In the genomic region with DNA sequence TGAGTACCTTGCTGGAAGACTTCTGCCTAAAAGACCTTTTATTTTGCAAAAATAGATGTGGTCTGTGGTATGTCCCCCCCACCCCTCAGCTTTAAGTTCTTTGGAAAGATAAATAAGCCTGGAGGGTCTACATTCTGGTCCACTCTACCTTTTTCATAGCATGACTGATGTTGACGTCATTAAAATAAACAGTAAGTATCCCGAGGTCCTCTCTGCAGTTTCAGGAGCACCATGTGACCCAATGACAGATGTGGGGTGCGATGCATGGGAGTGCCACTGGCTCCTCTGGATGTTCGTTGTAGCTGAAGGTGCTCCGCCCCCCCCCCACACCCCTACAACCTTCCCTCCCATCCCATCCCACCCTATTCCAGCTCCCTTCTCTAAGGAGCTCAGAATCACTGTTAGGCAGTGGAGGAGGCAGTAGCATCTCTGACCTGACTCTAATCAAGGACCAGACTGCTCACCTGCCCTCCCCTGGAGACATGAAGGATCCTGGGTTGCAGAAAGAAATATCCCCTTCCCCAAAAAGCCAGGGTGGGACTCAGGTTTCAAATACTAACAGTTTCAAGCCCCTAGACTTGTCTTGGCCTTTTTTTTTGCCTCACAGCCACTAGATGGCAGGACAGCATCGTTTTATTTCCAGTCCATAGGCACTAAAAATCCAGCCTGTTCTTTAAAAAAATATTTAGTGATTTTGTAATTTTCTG, we compare ENCODE assay signal across 1 cellular context.
TF ChIP-seq lines count a peak whose summit lies in the region.

No MANE protein-coding gene starts in this region.

TF ChIP-seq in GM12878, 131 proteins besides CTCF, POLR2A, EP300 and RAD21:
- no peak for TF ChIP-seq MXI1 (IDR thresholded peaks at IDR 0.05; ENCODE audit: low read depth, low read length)
- no peak for TF ChIP-seq BCL11A (IDR thresholded peaks at IDR 0.05; ENCODE audit: low read depth, low read length)
- peak; percentile 45; the same call in 1 of the 2 replicates for TF ChIP-seq SMC3 (IDR thresholded peaks at IDR 0.05; ENCODE audit: borderline replicate concordance, low read length)
- no peak for TF ChIP-seq RUNX3 (IDR thresholded peaks at IDR 0.05; ENCODE audit: low read length)
- TF ChIP-seq SIX5 (IDR thresholded peaks at IDR 0.05; ENCODE audit: low read depth, low read length, severe bottlenecking), result no peak
- peak; percentile 57 for TF ChIP-seq SKIL (IDR thresholded peaks at IDR 0.05; ENCODE audit: low read depth, poor library complexity, severe bottlenecking)
TF ChIP-seq in GM12878: peak in this region for 2.
